ENCODE assay signal across 29 cellular contexts in the genomic region with DNA sequence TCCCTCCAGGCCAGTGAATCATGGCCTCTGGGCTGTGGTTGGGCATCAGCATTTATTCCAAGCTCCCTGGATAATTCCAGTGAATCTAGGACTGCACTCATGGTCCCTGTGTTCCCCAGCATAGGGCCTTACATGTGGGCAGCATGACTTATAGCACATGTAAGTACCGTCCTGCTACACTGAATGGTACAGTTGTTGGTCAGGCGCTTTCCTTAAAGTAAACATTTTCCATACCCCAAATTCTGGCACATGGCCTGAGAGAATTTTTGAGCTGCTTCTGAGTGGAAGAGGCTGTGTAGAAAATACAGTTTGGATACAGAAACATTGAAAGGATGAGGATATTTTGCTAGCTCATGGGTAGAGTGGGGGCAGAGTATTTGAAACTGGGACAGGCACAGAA. TPM values are rescaled to one million over a fixed set of nuclear protein-coding genes. Genes with fewer than 3 reads are reported as not detected.
"Had no signal": no experiment of that assay in that cellular context is flagged by ENCODE, and none has a peak within 500 bp of the region (broad histone marks: within the 10 kb centered on the region; RNA-seq: fewer than 3 reads in every experiment).

No MANE protein-coding gene starts in this region.

- DNase-seq: activated CD4-positive, alpha-beta T cell treated with anti-CD3 and anti-CD28 coated beads for 36 hours; activated CD4-positive, alpha-beta T cell treated with anti-CD3 and anti-CD28 coated beads, Interleukin-2, amount 50 U/mL, for 4 hours; activated CD4-positive, CD25-positive, alpha-beta regulatory T cell; activated naive CD4-positive, alpha-beta T cell; activated T-cell treated with anti-CD3 and anti-CD28 coated beads for 4 hours; activated T-cell treated with anti-CD3 and anti-CD28 coated beads, Interleukin-2, amount 50 U/mL, for 72 hours; effector CD4-positive, alpha-beta T cell; foreskin fibroblast; head of caudate nucleus; hypothalamus; immature natural killer cell; kidney; left colon; midbrain; naive thymus-derived CD4-positive, alpha-beta T cell; nucleus accumbens; psoas muscle; stimulated activated CD4-positive, alpha-beta T cell treated with anti-CD3 and anti-CD28 coated beads, Interleukin-1b, Interleukin-23, amount 100 ng/mL, for 48 hours; stimulated activated naive CD4-positive, alpha-beta T cell; trophoblast cell had no signal

- H3K4me3 ChIP-seq: cardiac muscle cell, psoas muscle, smooth muscle cell, thoracic aorta had no signal

- H3K9ac ChIP-seq: parathyroid adenoma had no signal

- ATAC-seq: activated CD4-positive, alpha-beta T cell treated with anti-CD3 and anti-CD28 coated beads for 36 hours; activated naive CD4-positive, alpha-beta T cell treated with anti-CD3 and anti-CD28 coated beads, Interleukin-2, amount 50 U/mL, for 72 hours; activated T-cell treated with anti-CD3 and anti-CD28 coated beads, Interleukin-2, amount 50 U/mL, for 72 hours; left colon; naive thymus-derived CD4-positive, alpha-beta T cell; psoas muscle had no signal

- H3K4me1 ChIP-seq: parathyroid adenoma had no signal

- H3K27ac ChIP-seq: cardiac muscle cell, epithelial cell of prostate, parathyroid adenoma, psoas muscle, thoracic aorta had no signal

- H3K27ac Mint-ChIP-seq: activated CD4-positive, alpha-beta T cell treated with anti-CD3 and anti-CD28 coated beads for 36 hours; activated naive CD4-positive, alpha-beta T cell treated with anti-CD3 and anti-CD28 coated beads, Interleukin-2, amount 50 U/mL, for 72 hours; activated T-cell treated with anti-CD3 and anti-CD28 coated beads, Interleukin-2, amount 50 U/mL, for 72 hours; dendritic cell treated with granulocyte-macrophage colony-stimulating factor and Interleukin-4, amounts not matched to agents 40 ng/mL and 50 ng/mL, for 4 days; immature natural killer cell; naive thymus-derived CD4-positive, alpha-beta T cell had no signal

- H2AFZ ChIP-seq: parathyroid adenoma had no signal

- H3K27me3 ChIP-seq: cardiac muscle cell had no signal

- H3K9me3 ChIP-seq: thoracic aorta had no signal

- H3K36me3 Mint-ChIP-seq: activated naive CD4-positive, alpha-beta T cell treated with anti-CD3 and anti-CD28 coated beads, Interleukin-2, amount 50 U/mL, for 72 hours; immature natural killer cell; naive thymus-derived CD4-positive, alpha-beta T cell had no signal

- H3K4me1 Mint-ChIP-seq: activated CD4-positive, alpha-beta T cell treated with anti-CD3 and anti-CD28 coated beads for 36 hours; immature natural killer cell; naive thymus-derived CD4-positive, alpha-beta T cell had no signal

- H3K36me3 ChIP-seq: cardiac muscle cell, thoracic aorta had no signal

- H3K4me2 ChIP-seq: smooth muscle cell had no signal

- H3K4me3 Mint-ChIP-seq: activated CD4-positive, alpha-beta T cell treated with anti-CD3 and anti-CD28 coated beads for 36 hours; activated T-cell treated with anti-CD3 and anti-CD28 coated beads, Interleukin-2, amount 50 U/mL, for 72 hours; dendritic cell treated with granulocyte-macrophage colony-stimulating factor and Interleukin-4, amounts not matched to agents 40 ng/mL and 50 ng/mL, for 4 days; immature natural killer cell; naive thymus-derived CD4-positive, alpha-beta T cell; neural crest cell had no signal

- H3K9me3 Mint-ChIP-seq: activated naive CD4-positive, alpha-beta T cell treated with anti-CD3 and anti-CD28 coated beads, Interleukin-2, amount 50 U/mL, for 72 hours; activated T-cell treated with anti-CD3 and anti-CD28 coated beads, Interleukin-2, amount 50 U/mL, for 72 hours; immature natural killer cell had no signal

RNA-seq across cellular contexts. Expression of a gene that starts 27.5 kb away (rescaled TPM):
- total RNA-seq: T-helper 1 cell treated with Interleukin-12 subunit alpha and Interleukin-12 subunit beta and Interleukin-4 antibody, amounts not matched to agents 30 ng/mL and 1 ng/mL, for 36 hours had no signal
- polyA plus RNA-seq: immature natural killer cell; naive thymus-derived CD4-positive, alpha-beta T cell had no signal
